11 cellular contexts compared by ENCODE assay signal in the genomic region with DNA sequence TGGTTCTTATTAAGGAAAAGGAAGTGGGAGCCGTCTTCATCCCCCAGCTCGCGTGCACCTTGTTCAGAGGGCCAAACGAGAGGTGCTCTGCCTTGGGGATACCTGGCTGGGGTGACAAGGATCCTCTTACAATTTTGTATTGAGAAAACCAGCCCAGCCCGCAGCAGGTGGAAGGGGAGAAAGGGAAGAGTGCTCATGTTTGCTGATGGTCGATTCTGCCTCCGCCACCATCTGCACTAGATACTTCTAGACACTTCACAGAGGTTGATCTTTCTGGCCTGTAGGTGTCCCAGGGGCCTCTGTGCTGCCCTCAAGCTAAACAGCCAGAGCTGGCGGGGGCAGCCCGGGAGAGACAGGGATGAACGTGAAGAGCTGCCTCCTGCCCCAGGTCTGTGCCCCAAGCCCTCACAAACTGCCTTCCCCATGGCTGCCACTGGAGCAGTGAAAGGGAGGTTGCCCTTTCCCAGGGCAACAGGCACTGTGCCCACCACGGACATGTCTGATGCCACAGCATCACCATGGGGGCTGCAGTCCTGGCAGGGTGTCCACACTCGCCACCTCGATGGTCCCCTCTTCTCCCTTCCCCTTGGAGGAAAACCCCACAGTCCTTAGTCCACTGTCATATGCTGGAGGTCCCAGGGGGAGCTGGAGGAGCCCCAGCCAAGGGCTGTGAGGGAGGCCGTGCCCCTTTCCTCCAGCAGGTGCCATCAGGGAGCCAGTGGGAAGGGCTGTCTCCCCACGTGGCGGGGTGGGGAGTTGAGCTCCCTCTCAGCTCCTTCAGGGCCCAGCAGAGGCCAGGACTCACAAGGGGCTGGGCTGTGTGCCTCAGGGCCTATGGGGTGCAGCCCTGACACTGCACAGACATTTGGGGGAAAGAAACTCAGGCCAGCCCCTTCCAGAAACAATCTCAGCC. TPM values are rescaled to one million over a fixed set of nuclear protein-coding genes. Genes with fewer than 3 reads are reported as not detected.
DNase-seq lines count a peak whose midpoint lies in the region; ATAC-seq, FAIRE-seq and TF ChIP-seq lines count a peak whose summit lies in the region.
"Had no signal": no experiment of that assay in that cellular context is flagged by ENCODE, and none has a peak within 500 bp of the region (broad histone marks: within the 10 kb centered on the region; RNA-seq: fewer than 3 reads in every experiment).

No MANE protein-coding gene starts in this region.

- peak in 1 of 2 experiments; percentile 48 for DNase-seq in A549 (ENCODE audit: low read depth in 1 of 2, low spot score in 1 of 2)
- no peak for DNase-seq in GM12865 (ENCODE audit: low read depth)
- DNase-seq in RWPE2 (ENCODE audit: low spot score), result no peak
- DNase-seq in glomerular visceral epithelial cell (ENCODE audit: extremely low spot score), result peak; percentile 38
- no peak for DNase-seq in caudate nucleus (lab: John Stamatoyannopoulos, UW)
- no peak for DNase-seq in HPDE6-E6E7 (ENCODE audit: extremely low spot score)
- DNase-seq in cerebellar nuclear complex (lab: John Stamatoyannopoulos, UW), result no peak
- DNase-seq: activated B cell treated with CpG ODN at 0.5 μM for 24 hours had no signal

- TF ChIP-seq CTCF in A549 (IDR thresholded peaks at IDR 0.05) (no peak), GM12865 (IDR thresholded peaks at IDR 0.05; ENCODE audit: insufficient read depth, low read depth, low read length, missing control alignments) (peak; percentile 8), RWPE2 (IDR thresholded peaks at IDR 0.05; ENCODE audit: poor library complexity, severe bottlenecking) (peak; percentile 31)

- CTCF ChIA-PET in A549 (lab: Yijun Ruan, JAX), result interaction anchor here (0.7 to 13.6 kb wide), 8 partner anchors 9 to 323 kb away, joined by 3 to 147 read pairs (median 3); no protein-coding TSS in a partner anchor

- FAIRE-seq in A549 (lab: Jason Lieb, UNC), result no peak
- FAIRE-seq: pancreas had no signal

- TF ChIP-seq EP300 in A549 (IDR thresholded peaks at IDR 0.05), result no peak

- H3K27me3 ChIP-seq in RWPE2 (ENCODE audit: insufficient read depth, poor library complexity, severe bottlenecking), result no peaks in the 10 kb centered on the region
- H3K27me3 ChIP-seq: pancreas had no signal

- H3K9me3 ChIP-seq in A549 (no peaks in the 10 kb centered on the region), RWPE2 (ENCODE audit: severe bottlenecking) (no peaks in the 10 kb centered on the region)
- H3K9me3 ChIP-seq: pancreas, thoracic aorta had no signal

- POLR2A ChIA-PET in A549 (lab: Yijun Ruan, JAX), result interaction anchor here (0.6 to 1.1 kb wide), 2 partner anchors 53 to 242 kb away, joined by 3 to 10 read pairs; partner anchors contain the start of gene TRAPPC3

- 83% methylated on average over 10 of the region's 16 CpGs for WGBS in A549 (ENCODE audit: missing lambda C conversion rate)

- peak; percentile 70 to 78 for ATAC-seq in A549
- ATAC-seq in RWPE2 (ENCODE audit: low read depth), result peak; percentile 48
- ATAC-seq in GM19463 (IDR thresholded peaks at IDR 0.05; ENCODE audit: unreplicated experiment), result no peak
- ATAC-seq: pancreas had no signal

- no peaks in the 10 kb centered on the region for H3K4me1 ChIP-seq in A549
- H3K4me1 ChIP-seq in RWPE2 (ENCODE audit: insufficient read depth, poor library complexity, severe bottlenecking), result no peaks in the 10 kb centered on the region
- H3K4me1 ChIP-seq: pancreas had no signal

- no peak overlapping the region for H3K4me2 ChIP-seq in A549

- no peak for TF ChIP-seq RAD21 in A549 (conservative IDR thresholded peaks at IDR 0.05 in 1 of 2, IDR thresholded peaks at IDR 0.05 in 1 of 2)

- no peak overlapping the region for H3K4me3 ChIP-seq in A549
- no peak overlapping the region for H3K4me3 ChIP-seq in GM12865 (ENCODE audit: low read depth, low read length)
- H3K4me3 ChIP-seq in RWPE2 (ENCODE audit: severe bottlenecking), result no peak overlapping the region
- H3K4me3 ChIP-seq: pancreas, thoracic aorta had no signal

- H3K36me3 ChIP-seq in RWPE2 (ENCODE audit: low read depth), result peaks cover 31% of the 10 kb centered on the region

- no peak overlapping the region for H3K27ac ChIP-seq in A549
- H3K27ac ChIP-seq in RWPE2 (ENCODE audit: poor library complexity, severe bottlenecking), result no peak overlapping the region
- no peak overlapping the region for H3K27ac ChIP-seq in caudate nucleus (ENCODE audit: low read depth, low read length)
- H3K27ac ChIP-seq: pancreas, thoracic aorta had no signal

- no peak for TF ChIP-seq POLR2A in A549 (IDR thresholded peaks at IDR 0.05; ENCODE audit: low read length)

TF ChIP-seq in A549, 52 proteins besides CTCF, POLR2A, EP300 and RAD21:
- no peak for TF ChIP-seq POLR2AphosphoS2 (conservative IDR thresholded peaks at IDR 0.05; ENCODE audit: low read length)
- TF ChIP-seq, protein P1, sequence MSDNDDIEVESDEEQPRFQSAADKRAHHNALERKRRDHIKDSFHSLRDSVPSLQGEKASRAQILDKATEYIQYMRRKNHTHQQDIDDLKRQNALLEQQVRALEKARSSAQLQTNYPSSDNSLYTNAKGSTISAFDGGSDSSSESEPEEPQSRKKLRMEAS (IDR thresholded peaks at IDR 0.05), result peak; percentile 52

RNA-seq across cellular contexts. Expression of gene ADPRS, which starts 8.1 kb away (rescaled TPM):
- polyA plus RNA-seq in A549 (2011; rRNA removed) (14.3 and 14.6 TPM in 2 replicates), A549 (2017; fragmentation: RNase III; extraction: RNeasy Plus Mini Kit Qiagen cat#74134 plus additional on column Dnase treatment) (15.2 to 16.7 TPM (median 16.5 TPM) in 3 replicates)
- 24.2 and 29.9 TPM in 2 replicates for polyA plus RNA-seq in A549 (2012; cell fraction: cytosol; rRNA removed)
- polyA plus RNA-seq in A549 (2012; cell fraction: nucleus; rRNA removed), result 26.7 and 27.8 TPM in 2 replicates
- polyA minus RNA-seq in A549 (2011; rRNA and poly(A)+ RNA removed), result 9.5 and 10.3 TPM in 2 replicates

RNA-seq across cellular contexts. Expression of gene TEKT2, which starts 12.9 kb away (rescaled TPM):
- polyA plus RNA-seq in A549 (2011; rRNA removed) (0.08 TPM in 1 of 2 replicates, not detected in the other), A549 (2017; fragmentation: RNase III; extraction: RNeasy Plus Mini Kit Qiagen cat#74134 plus additional on column Dnase treatment) (0.05 to 0.12 TPM in 2 of 3 replicates, not detected in the other)
- polyA plus RNA-seq in A549 (2012; cell fraction: cytosol; rRNA removed), result 0.04 TPM in 1 of 2 replicates, not detected in the other
- 0.06 and 0.29 TPM in 2 replicates for polyA plus RNA-seq in A549 (2012; cell fraction: nucleus; rRNA removed)
- not detected in 2 replicates for polyA minus RNA-seq in A549 (2011; rRNA and poly(A)+ RNA removed)

RNA-seq across cellular contexts. Expression of gene COL8A2, which starts 28.3 kb away (rescaled TPM):
- 0.05 and 0.12 TPM in 2 replicates for polyA plus RNA-seq in A549 (2011; rRNA removed)
- 0.05 and 0.09 TPM in 2 replicates for polyA plus RNA-seq in A549 (2012; cell fraction: cytosol; rRNA removed)
- polyA plus RNA-seq in A549 (2012; cell fraction: nucleus; rRNA removed), result 0.11 and 0.13 TPM in 2 replicates
- 0.07 to 0.16 TPM (median 0.12 TPM) in 3 replicates for polyA plus RNA-seq in A549 (2017; fragmentation: RNase III; extraction: RNeasy Plus Mini Kit Qiagen cat#74134 plus additional on column Dnase treatment)
- polyA minus RNA-seq in A549 (2011; rRNA and poly(A)+ RNA removed), result 0.08 and 0.10 TPM in 2 replicates

RNA-seq across cellular contexts. Expression of gene TRAPPC3, which starts 52.5 kb away (rescaled TPM):
- polyA plus RNA-seq in A549 (2011; rRNA removed) (62.2 and 67.0 TPM in 2 replicates), A549 (2017; fragmentation: RNase III; extraction: RNeasy Plus Mini Kit Qiagen cat#74134 plus additional on column Dnase treatment) (103 to 109 TPM (median 105 TPM) in 3 replicates)
- 69.5 and 75.1 TPM in 2 replicates for polyA plus RNA-seq in A549 (2012; cell fraction: cytosol; rRNA removed)
- 27.5 and 54.4 TPM in 2 replicates for polyA plus RNA-seq in A549 (2012; cell fraction: nucleus; rRNA removed)
- 16.7 and 17.4 TPM in 2 replicates for polyA minus RNA-seq in A549 (2011; rRNA and poly(A)+ RNA removed)

RNA-seq across cellular contexts. Expression of gene MAP7D1, which starts 59.2 kb away (rescaled TPM):
- polyA plus RNA-seq in A549 (2011; rRNA removed) (15.4 and 16.4 TPM in 2 replicates), A549 (2017; fragmentation: RNase III; extraction: RNeasy Plus Mini Kit Qiagen cat#74134 plus additional on column Dnase treatment) (74.9 to 79.0 TPM (median 75.0 TPM) in 3 replicates)
- 65.2 and 90.0 TPM in 2 replicates for polyA plus RNA-seq in A549 (2012; cell fraction: cytosol; rRNA removed)
- 113 and 167 TPM in 2 replicates for polyA plus RNA-seq in A549 (2012; cell fraction: nucleus; rRNA removed)
- 15.5 and 28.3 TPM in 2 replicates for polyA minus RNA-seq in A549 (2011; rRNA and poly(A)+ RNA removed)
